ENCODE assay signal across 30 cellular contexts in genomic region chr11:113282898-113283297, GRCh38.
"Had no signal": no experiment of that assay in that cellular context is flagged by ENCODE, and none has a peak within 500 bp of the region (broad histone marks: within the 10 kb centered on the region; RNA-seq: fewer than 3 reads in every experiment).

No MANE protein-coding gene starts in this region.

- H3K4me1 Mint-ChIP-seq: naive thymus-derived CD8-positive, alpha-beta T cell; stimulated activated effector memory CD8-positive, alpha-beta T cell treated with anti-CD3 and anti-CD28 coated beads, Interleukin-12 subunit alpha, Interleukin-12 subunit beta, amount 100 ng/mL, for 72 hours had no signal

- H3K4me3 ChIP-seq: heart right ventricle, hepatocyte, left lung, lower lobe of right lung, mucosa of descending colon, pancreas, prostate gland, spleen, suprapubic skin, thoracic aorta, tibial artery, upper lobe of right lung had no signal

- H3K4me3 Mint-ChIP-seq: naive thymus-derived CD8-positive, alpha-beta T cell; nephron; neural crest cell; stimulated activated effector memory CD8-positive, alpha-beta T cell treated with anti-CD3 and anti-CD28 coated beads, Interleukin-12 subunit alpha, Interleukin-12 subunit beta, amount 100 ng/mL, for 72 hours; stimulated activated naive CD8-positive, alpha-beta T cell treated with anti-CD3 and anti-CD28 coated beads, Interleukin-15, Interleukin-2, amounts not matched to agents 100 ng/mL and 50 ng/mL, for 24 hours had no signal

- H3K27me3 ChIP-seq: heart right ventricle, hepatocyte, left lung, pancreas, spleen, suprapubic skin, upper lobe of right lung had no signal

- DNase-seq: heart right ventricle; kidney; left colon; left lung; lower lobe of right lung; mammary epithelial cell; mesendoderm; midbrain; mucosa of descending colon; naive thymus-derived CD8-positive, alpha-beta T cell; nucleus accumbens; pancreas; posterior cingulate gyrus; retina; right cardiac atrium; small intestine; spleen; stimulated activated CD4-positive, alpha-beta T cell treated with anti-CD3 and anti-CD28 coated beads, Interleukin-4, amount 100 ng/mL, for 24 hours; trophoblast cell; upper lobe of right lung had no signal

- H3K27ac ChIP-seq: heart right ventricle, hepatocyte, left lung, lower lobe of right lung, pancreas, prostate gland, spleen, suprapubic skin, thoracic aorta, tibial artery, upper lobe of right lung had no signal

- H3K36me3 Mint-ChIP-seq: naive thymus-derived CD8-positive, alpha-beta T cell; stimulated activated effector memory CD8-positive, alpha-beta T cell treated with anti-CD3 and anti-CD28 coated beads, Interleukin-12 subunit alpha, Interleukin-12 subunit beta, amount 100 ng/mL, for 72 hours had no signal

- FAIRE-seq: kidney, pancreas, small intestine had no signal

- H3K27ac Mint-ChIP-seq: naive thymus-derived CD8-positive, alpha-beta T cell; nephron; stimulated activated effector memory CD8-positive, alpha-beta T cell treated with anti-CD3 and anti-CD28 coated beads, Interleukin-12 subunit alpha, Interleukin-12 subunit beta, amount 100 ng/mL, for 72 hours; stimulated activated naive CD8-positive, alpha-beta T cell treated with anti-CD3 and anti-CD28 coated beads, Interleukin-15, Interleukin-2, amounts not matched to agents 100 ng/mL and 50 ng/mL, for 24 hours had no signal

- H3K4me1 ChIP-seq: left lung, lower lobe of right lung, pancreas, prostate gland, spleen, suprapubic skin, tibial artery, upper lobe of right lung had no signal

- H3K36me3 ChIP-seq: heart right ventricle, left lung, lower lobe of right lung, pancreas, prostate gland, spleen, suprapubic skin, thoracic aorta, tibial artery, upper lobe of right lung had no signal

- ATAC-seq: heart right ventricle; left colon; left lung; lower lobe of right lung; mucosa of descending colon; naive thymus-derived CD8-positive, alpha-beta T cell; pancreas; right cardiac atrium; sciatic nerve; stimulated activated effector memory CD8-positive, alpha-beta T cell treated with anti-CD3 and anti-CD28 coated beads, Interleukin-12 subunit alpha, Interleukin-12 subunit beta, amount 100 ng/mL, for 72 hours; upper lobe of right lung had no signal

- H3K27me3 Mint-ChIP-seq: naive thymus-derived CD8-positive, alpha-beta T cell had no signal

- H3K9me3 Mint-ChIP-seq: naive thymus-derived CD8-positive, alpha-beta T cell; nephron; neural crest cell; stimulated activated effector memory CD8-positive, alpha-beta T cell treated with anti-CD3 and anti-CD28 coated beads, Interleukin-12 subunit alpha, Interleukin-12 subunit beta, amount 100 ng/mL, for 72 hours; stimulated activated naive CD8-positive, alpha-beta T cell treated with anti-CD3 and anti-CD28 coated beads, Interleukin-15, Interleukin-2, amounts not matched to agents 100 ng/mL and 50 ng/mL, for 24 hours had no signal

- H3K9me3 ChIP-seq: heart right ventricle, left lung, lower lobe of right lung, mucosa of descending colon, pancreas, prostate gland, spleen, suprapubic skin, thoracic aorta, tibial artery, upper lobe of right lung had no signal
